25 cellular contexts compared by ENCODE assay signal in the genomic region with DNA sequence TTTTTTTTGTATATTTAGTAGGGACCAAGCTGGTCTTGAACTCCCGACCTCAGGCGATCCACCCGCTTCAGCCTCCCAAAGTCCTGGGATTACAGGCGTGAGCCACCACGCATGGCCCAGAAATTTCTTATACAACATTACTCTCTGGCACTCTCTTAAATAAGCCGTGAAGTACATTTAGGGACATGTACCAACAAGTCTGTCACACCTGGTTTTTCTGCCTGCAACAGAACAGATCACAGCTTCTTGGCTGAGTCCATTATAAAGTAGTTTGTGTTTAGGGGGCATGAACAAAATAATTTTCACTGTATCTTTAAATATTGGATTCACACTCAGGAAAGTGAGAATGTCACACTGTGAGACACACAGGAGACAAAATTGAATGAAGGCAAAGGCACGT.
"Had no signal": no experiment of that assay in that cellular context is flagged by ENCODE, and none has a peak within 500 bp of the region (broad histone marks: within the 10 kb centered on the region; RNA-seq: fewer than 3 reads in every experiment).

No MANE protein-coding gene starts in this region.

- H3K27me3 ChIP-seq: pancreas, right lobe of liver, stomach, testis, thyroid gland, transverse colon, upper lobe of left lung had no signal

- FAIRE-seq: islet of Langerhans, pancreas had no signal

- H3K27me3 Mint-ChIP-seq: memory B cell; naive thymus-derived CD8-positive, alpha-beta T cell; stimulated activated naive B cell treated with anti-CD40 and anti-IgM and Interleukin-4, amounts not matched to agents 10 μg/mL and 1 μg/mL and 100 μg/mL, for 72 hours had no signal

- H3K4me1 ChIP-seq: left ventricle myocardium inferior, pancreas, psoas muscle, right lobe of liver, stomach, testis, thyroid gland, transverse colon, upper lobe of left lung had no signal

- H3K4me1 Mint-ChIP-seq: immature natural killer cell; memory B cell; naive thymus-derived CD8-positive, alpha-beta T cell; nephron; neural crest cell; stimulated activated naive B cell treated with anti-CD40 and anti-IgM and Interleukin-4, amounts not matched to agents 10 μg/mL and 1 μg/mL and 100 μg/mL, for 72 hours had no signal

- H3K4me3 Mint-ChIP-seq: immature natural killer cell; memory B cell; naive thymus-derived CD8-positive, alpha-beta T cell; nephron; neural crest cell; stimulated activated naive B cell treated with anti-CD40 and anti-IgM and Interleukin-4, amounts not matched to agents 10 μg/mL and 1 μg/mL and 100 μg/mL, for 72 hours had no signal

- H3K27ac Mint-ChIP-seq: immature natural killer cell; memory B cell; naive thymus-derived CD8-positive, alpha-beta T cell; nephron; stimulated activated naive B cell treated with anti-CD40 and anti-IgM and Interleukin-4, amounts not matched to agents 10 μg/mL and 1 μg/mL and 100 μg/mL, for 72 hours had no signal

- H3K27ac ChIP-seq: left ventricle myocardium inferior, pancreas, psoas muscle, right lobe of liver, stomach, testis, thyroid gland, transverse colon, upper lobe of left lung had no signal

- H3K9me3 Mint-ChIP-seq: nephron, neural crest cell had no signal

- DNase-seq: hypothalamus; immature natural killer cell; left ventricle myocardium inferior; naive thymus-derived CD8-positive, alpha-beta T cell; nucleus accumbens; posterior cingulate gyrus; psoas muscle; right lobe of liver; stimulated activated CD4-positive, alpha-beta T cell treated with anti-CD3 and anti-CD28 coated beads, Interleukin-12 subunit alpha, Interleukin-12 subunit beta, amount 100 ng/mL, for 4 hours; stimulated activated CD4-positive, alpha-beta T cell treated with anti-CD3 and anti-CD28 coated beads, Interleukin-15, amount 100 ng/mL, for 24 hours; stimulated activated CD4-positive, alpha-beta T cell treated with anti-CD3 and anti-CD28 coated beads, Interleukin-2, amount 100 ng/mL, for 24 hours; stimulated activated CD4-positive, alpha-beta T cell treated with anti-CD3 and anti-CD28 coated beads, Interleukin-4, amount 100 ng/mL, for 1 hour; stimulated activated naive B cell treated with anti-CD40 and anti-IgM and Interleukin-4, amounts not matched to agents 10 μg/mL and 1 μg/mL and 100 μg/mL, for 72 hours; stimulated activated naive CD8-positive, alpha-beta T cell treated with anti-CD3 and anti-CD28 coated beads, Interleukin-15, Interleukin-2, amounts not matched to agents 100 U/mL and 50 U/mL, for 24 hours; stomach; testis; thyroid gland; transverse colon; upper lobe of left lung had no signal

- H3K36me3 Mint-ChIP-seq: immature natural killer cell; memory B cell; naive thymus-derived CD8-positive, alpha-beta T cell; stimulated activated naive B cell treated with anti-CD40 and anti-IgM and Interleukin-4, amounts not matched to agents 10 μg/mL and 1 μg/mL and 100 μg/mL, for 72 hours had no signal

- H3K4me3 ChIP-seq: left ventricle myocardium inferior, lung, pancreas, psoas muscle, right lobe of liver, stomach, testis, thyroid gland, transverse colon, upper lobe of left lung had no signal

- H3K9me3 ChIP-seq: left ventricle myocardium inferior, pancreas, psoas muscle, right lobe of liver, stomach, testis, thyroid gland, transverse colon, upper lobe of left lung had no signal

- ATAC-seq: naive thymus-derived CD8-positive, alpha-beta T cell; pancreas; psoas muscle; right lobe of liver; stimulated activated naive B cell treated with anti-CD40 and anti-IgM and Interleukin-4, amounts not matched to agents 10 μg/mL and 1 μg/mL and 100 μg/mL, for 72 hours; stimulated activated naive CD8-positive, alpha-beta T cell treated with anti-CD3 and anti-CD28 coated beads, Interleukin-15, Interleukin-2, amounts not matched to agents 100 U/mL and 50 U/mL, for 24 hours had no signal

- H3K36me3 ChIP-seq: left ventricle myocardium inferior, pancreas, right lobe of liver, stomach, thyroid gland, transverse colon, upper lobe of left lung had no signal
